13 cellular contexts compared by ENCODE assay signal in the genomic region with DNA sequence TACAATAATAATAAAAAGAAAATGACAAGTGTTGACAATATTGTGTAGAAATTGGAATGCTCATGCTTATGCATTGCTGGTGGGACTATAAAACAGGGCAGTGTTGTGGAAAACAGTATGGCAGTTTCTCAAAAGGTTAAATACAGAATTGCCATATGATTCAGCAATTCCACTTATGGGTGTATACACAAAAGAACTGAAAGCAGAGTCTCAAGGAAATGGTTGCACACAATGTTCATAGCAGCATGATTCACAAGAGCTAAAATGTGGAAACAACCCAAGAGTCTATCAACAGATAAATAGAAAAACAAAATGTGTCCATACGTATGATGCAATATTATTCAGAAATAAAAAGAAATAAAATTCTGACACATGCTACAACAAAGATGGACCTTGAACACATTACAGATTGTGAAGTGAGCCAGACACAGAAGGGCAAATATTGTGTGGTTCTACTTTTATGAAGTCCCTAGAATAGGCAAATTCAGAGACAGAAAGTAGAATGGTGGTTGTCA.
"Had no signal": no experiment of that assay in that cellular context is flagged by ENCODE, and none has a peak within 500 bp of the region (broad histone marks: within the 10 kb centered on the region; RNA-seq: fewer than 3 reads in every experiment).

No MANE protein-coding gene starts in this region.

- H3K36me3 ChIP-seq: esophagus squamous epithelium, neural progenitor cell, ovary, transverse colon had no signal

- H3K9me3 ChIP-seq: esophagus squamous epithelium, ovary had no signal

- H3K4me2 ChIP-seq: neural progenitor cell had no signal

- H3K9ac ChIP-seq: neural progenitor cell had no signal

- H3K27ac ChIP-seq: esophagus squamous epithelium, neural progenitor cell, ovary had no signal

- H3K27me3 ChIP-seq: esophagus squamous epithelium, ovary, transverse colon had no signal

- H3K4me3 ChIP-seq: esophagus squamous epithelium, neural progenitor cell, ovary, transverse colon had no signal

- DNase-seq: activated CD4-positive, alpha-beta memory T cell treated with anti-CD3 and anti-CD28 coated beads for 36 hours; activated CD4-positive, CD25-positive, alpha-beta regulatory T cell treated with anti-CD3 and anti-CD28 coated beads, Interleukin-2, amount 50 U/mL, for 72 hours; activated naive CD4-positive, alpha-beta T cell; activated T-cell treated with anti-CD3 and anti-CD28 coated beads, Interleukin-2, amount 50 U/mL, for 48 hours; esophagus squamous epithelium; hippocampal formation; kidney glomerular epithelial cell; ovary; stimulated activated CD4-positive, alpha-beta T cell treated with anti-CD3 and anti-CD28 coated beads, Interleukin-15, amount 100 ng/mL, for 24 hours; stimulated activated CD4-positive, alpha-beta T cell treated with anti-CD3 and anti-CD28 coated beads, Interleukin-4, amount 100 ng/mL, for 4 hours; T-helper 9 cell; transverse colon had no signal

- H2AFZ ChIP-seq: neural progenitor cell had no signal

- H3K4me1 ChIP-seq: esophagus squamous epithelium, transverse colon had no signal
